Comparison of ENCODE assay signal across 1 cellular context in the genomic region with DNA sequence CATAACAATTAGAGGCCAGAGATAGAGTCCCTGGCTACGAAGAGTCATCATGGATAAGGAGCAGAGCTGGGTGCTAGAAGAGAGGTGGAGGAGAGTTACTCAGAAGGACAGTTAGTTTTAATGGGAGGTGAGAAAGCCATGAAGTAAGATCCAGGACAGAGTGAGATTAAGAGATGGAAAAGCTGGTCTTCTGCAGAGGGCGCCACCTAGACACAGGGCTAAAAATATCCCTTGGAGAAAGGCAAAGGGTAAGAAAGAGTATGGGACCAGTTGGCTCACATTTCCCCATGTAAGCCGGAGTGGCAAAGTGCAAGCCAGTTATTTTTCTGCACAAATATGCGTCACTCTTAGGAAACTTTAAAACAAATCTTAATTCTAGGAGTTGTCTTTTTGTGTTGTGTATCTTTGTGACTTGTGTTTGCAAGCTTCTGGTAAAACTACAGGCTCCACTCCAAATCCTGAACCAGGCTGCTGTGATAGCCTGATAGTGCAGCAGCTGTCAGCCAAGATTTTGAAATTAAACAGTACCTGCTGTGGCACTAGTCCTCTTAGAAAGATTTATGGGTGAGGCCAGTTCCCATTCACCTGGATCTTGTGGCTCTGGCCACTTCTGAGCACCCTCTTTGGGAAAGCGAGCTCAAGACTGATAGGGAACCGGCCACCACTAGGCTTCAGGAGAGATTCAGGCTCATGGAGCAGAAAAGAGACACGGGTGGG.
TF ChIP-seq lines count a peak whose summit lies in the region.

No MANE protein-coding gene starts in this region.

TF ChIP-seq in GM23338, 12 proteins besides CTCF, POLR2A, EP300 and RAD21 (continued from another document):
- no peak for TF ChIP-seq ZNF462 (CRISPR knock-in tag; IDR thresholded peaks at IDR 0.05)
